Comparison of ENCODE assay signal across 1 cellular context in genomic region chrX:68443155-68443868, GRCh38.
TF ChIP-seq lines count a peak whose summit lies in the region.

No MANE protein-coding gene starts in this region.

TF ChIP-seq in IMR-90, 13 proteins besides CTCF, POLR2A, EP300 and RAD21 (continued from another document):
- TF ChIP-seq FOS (IDR thresholded peaks at IDR 0.05; ENCODE audit: low read depth, low read length) (no peak), BHLHE40 (IDR thresholded peaks at IDR 0.05; ENCODE audit: low read depth, low read length) (no peak), MAZ (IDR thresholded peaks at IDR 0.05; ENCODE audit: borderline replicate concordance, low read depth, low read length) (no peak)
